Comparison of ENCODE assay signal across 9 cellular contexts in genomic region chr6:6654599-6655575, GRCh38.
DNase-seq lines count a peak whose midpoint lies in the region; ATAC-seq and FAIRE-seq lines count a peak whose summit lies in the region.
"Had no signal": no experiment of that assay in that cellular context is flagged by ENCODE, and none has a peak within 500 bp of the region (broad histone marks: within the 10 kb centered on the region; RNA-seq: fewer than 3 reads in every experiment).

No MANE protein-coding gene starts in this region.

- H3K27ac ChIP-seq in KOPT-K1 (ENCODE audit: low read depth, low read length, poor library complexity, severe bottlenecking) (peak overlapping the region; percentile 91), right cardiac atrium (ENCODE audit: low read length) (peak overlapping the region; percentile 63), small intestine (ENCODE audit: low read depth in 1 of 2, low read length in 1 of 2) (peak overlapping the region in 1 of 2 donors; percentile 83)

- no peak for FAIRE-seq in small intestine (lab: Jason Lieb, UNC)

- H3K4me3 ChIP-seq in right cardiac atrium (ENCODE audit: low read length), result no peak overlapping the region
- no peak overlapping the region for H3K4me3 ChIP-seq in small intestine (ENCODE audit: low read depth in 1 of 2, low read length in 2 of 2)
- H3K4me3 ChIP-seq: mucosa of descending colon had no signal

- DNase-seq in activated T-cell treated with anti-CD3 and anti-CD28 coated beads for 48 hours (ENCODE audit: low read depth), result peak; percentile 31
- peak; percentile 52 to 72 (median 63) for DNase-seq in right cardiac atrium
- DNase-seq in stimulated activated CD8-positive, alpha-beta memory T cell treated with anti-CD3 and anti-CD28 coated beads, Interleukin-7, amount 100 ng/mL, for 4 hours (ENCODE audit: low read depth in 2 of 2), result peak; percentile 49 to 54
- DNase-seq in cerebellum (ENCODE audit: low spot score), result no peak
- DNase-seq in small intestine, result no peak
- DNase-seq: mucosa of descending colon, NCI-H187 had no signal

- H3K27me3 ChIP-seq in right cardiac atrium (ENCODE audit: control insufficient read depth, insufficient read depth) (no peaks in the 10 kb centered on the region), small intestine (ENCODE audit: control insufficient read depth in 2 of 2, insufficient read depth in 2 of 2, low read length in 2 of 2) (no peaks in the 10 kb centered on the region)

- intact Hi-C loops in right cardiac atrium (cut with DNase I), result loop anchor here in 1 of 4 donors (10.0 kb wide), 1 partner anchor 60 kb away; no protein-coding TSS in a partner anchor

- H3K36me3 ChIP-seq in KOPT-K1 (ENCODE audit: insufficient read depth, low read length), result no peaks in the 10 kb centered on the region
- H3K36me3 ChIP-seq in small intestine (ENCODE audit: control insufficient read depth in 2 of 2, insufficient read depth in 2 of 2, low read length in 2 of 2), result no peaks in the 10 kb centered on the region

- ATAC-seq in right cardiac atrium (peak; percentile 87 to 93), HG02973 (IDR thresholded peaks at IDR 0.05; ENCODE audit: unreplicated experiment) (no peak)
- ATAC-seq: mucosa of descending colon had no signal

- peaks cover 9% of the 10 kb centered on the region for H3K4me1 ChIP-seq in right cardiac atrium (ENCODE audit: control insufficient read depth, insufficient read depth, low read length)
- peaks cover 0 to 4% of the 10 kb centered on the region in 2 donors for H3K4me1 ChIP-seq in small intestine (ENCODE audit: control insufficient read depth in 2 of 2, insufficient read depth in 1 of 2, low read depth in 1 of 2, low read length in 1 of 2)

- peaks cover 12% of the 10 kb centered on the region for H3K9me3 ChIP-seq in KOPT-K1 (ENCODE audit: insufficient read depth, low read length, poor library complexity, severe bottlenecking)
- no peaks in the 10 kb centered on the region for H3K9me3 ChIP-seq in right cardiac atrium (ENCODE audit: control insufficient read depth, low read length)
- no peaks in the 10 kb centered on the region for H3K9me3 ChIP-seq in small intestine (ENCODE audit: control insufficient read depth, low read depth)
- H3K9me3 ChIP-seq: mucosa of descending colon had no signal

- 49% methylated on average over 16 of the region's 16 CpGs for WGBS in right cardiac atrium
- WGBS in small intestine, 3 donors, result 75 to 81% (median 78%) methylated on average over 16 of the region's 16 CpGs

Comparison
In these comparisons a context has a peak if more than half of its experiments do, and no peak if none do; other contexts are left out.
1. DNase-seq: peak in activated T-cell treated with anti-CD3 and anti-CD28 coated beads for 48 hours (single experiment), right cardiac atrium (3 of 3) and stimulated activated CD8-positive, alpha-beta memory T cell treated with anti-CD3 and anti-CD28 coated beads, Interleukin-7, amount 100 ng/mL, for 4 hours (2 of 2); none in cerebellum (single experiment) and small intestine (single experiment).